In the genomic region with DNA sequence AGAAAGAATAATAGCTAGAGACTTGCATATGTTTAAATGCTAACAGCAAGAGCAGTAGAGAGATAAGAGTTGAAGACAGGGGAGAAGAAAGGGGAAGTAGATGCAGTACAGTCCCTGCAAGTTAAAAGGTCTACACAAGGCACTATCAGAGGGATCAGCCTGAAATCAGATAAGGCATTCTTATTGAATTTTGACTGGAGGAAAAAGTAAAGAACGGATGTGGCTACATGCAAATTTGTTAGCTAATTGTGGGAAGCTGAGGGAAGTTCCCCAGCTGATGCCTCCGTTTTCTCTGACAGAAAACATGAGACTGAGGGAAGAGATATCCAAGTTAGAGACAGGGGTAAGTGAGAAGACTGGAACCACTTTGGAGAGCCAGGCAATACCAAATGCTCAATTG, we compare ENCODE assay signal across 9 cellular contexts. TPM values are rescaled to one million over a fixed set of nuclear protein-coding genes. Genes with fewer than 3 reads are reported as not detected.
DNase-seq lines count a peak whose midpoint lies in the region; ATAC-seq, FAIRE-seq and TF ChIP-seq lines count a peak whose summit lies in the region.
"Had no signal": no experiment of that assay in that cellular context is flagged by ENCODE, and none has a peak within 500 bp of the region (broad histone marks: within the 10 kb centered on the region; RNA-seq: fewer than 3 reads in every experiment).

No MANE protein-coding gene starts in this region.

- H3K9me3 ChIP-seq in K562 (replicated peaks; ENCODE audit: control insufficient read depth, insufficient read depth, low read depth, low read length), result no peaks in the 10 kb centered on the region

- peak overlapping the region; percentile 6; the same call in 1 of the 2 replicates for H3K4me2 ChIP-seq in K562 (ENCODE audit: insufficient read depth, low read length)

- 2% methylated on average over 2 of the region's 2 CpGs for WGBS in K562 (ENCODE audit: insufficient coverage, low coverage, missing lambda C conversion rate)

- FAIRE-seq in GM12891 (lab: Jason Lieb, UNC) (peak; percentile 88), K562 (lab: Jason Lieb, UNC) (no peak)

- CTCF ChIA-PET in K562 (lab: Yijun Ruan, JAX; ENCODE audit: low intra/inter-chr PET ratio), result no interaction called here
- CTCF ChIA-PET in RWPE1 (lab: Yijun Ruan, JAX), result interaction anchor here (0.7 kb wide), 1 partner anchor 1042 kb away, joined by 3 read pairs; no protein-coding TSS in a partner anchor

- TF ChIP-seq POLR2A in GM12891 (IDR thresholded peaks at IDR 0.05; ENCODE audit: low read depth, low read length) (no peak), K562 (conservative IDR thresholded peaks at IDR 0.05) (no peak)

- TF ChIP-seq CTCF in K562 (IDR thresholded peaks at IDR 0.05 in 2 of 3, conservative IDR thresholded peaks at IDR 0.05 in 1 of 3; ENCODE audit: insufficient read depth in 2 of 3, low read depth in 1 of 3, low read length in 3 of 3) (no peak; a peak in 1 of 6 replicates), RWPE1 (conservative IDR thresholded peaks at IDR 0.05; ENCODE audit: low read depth) (no peak)

- no peak overlapping the region for H3K4me3 ChIP-seq in K562
- H3K4me3 ChIP-seq: GM23248 had no signal

- H3K4me1 ChIP-seq in K562 (replicated peaks in 1 of 2; ENCODE audit: control insufficient read depth in 2 of 2, insufficient read depth in 2 of 2, low read length in 2 of 2), result peaks cover 23 to 65% of the 10 kb centered on the region in 2 experiments

- intact Hi-C loops in K562 (cut with micrococcal nuclease), result loop anchor here (10.0 kb wide), 1 partner anchor 1217 kb away; a partner anchor contains a TSS

- no peak overlapping the region for H2AFZ ChIP-seq in K562 (ENCODE audit: low read depth, low read length)
- H2AFZ ChIP-seq: GM23248 had no signal

- POLR2A ChIA-PET in K562 (lab: Yijun Ruan, JAX) (interaction anchor here (1.1 to 1.5 kb wide), 4 partner anchors 13 to 71 kb away, joined by 3 to 9 read pairs (median 4); a partner anchor contains a TSS), RWPE1 (lab: Yijun Ruan, JAX; ENCODE audit: low non-redundant PET) (no interaction called here)

- ATAC-seq in GM21423 (IDR thresholded peaks at IDR 0.05; ENCODE audit: unreplicated experiment), result peak; percentile 89
- peak; percentile 87 for ATAC-seq in HG03565 (IDR thresholded peaks at IDR 0.05; ENCODE audit: unreplicated experiment)
- peak; percentile 77 for ATAC-seq in K562

- TF ChIP-seq EP300 in K562 (IDR thresholded peaks at IDR 0.05; ENCODE audit: low read length), result peak; percentile 74

- H3K9me1 ChIP-seq in K562 (ENCODE audit: control insufficient read depth, insufficient read depth, low read length), result no peaks in the 10 kb centered on the region

- no TSS peak for BruUV-seq in K562 (replicated peaks; lab: Mats Ljungman, UMichigan)

- H3K36me3 ChIP-seq in K562 (ENCODE audit: control insufficient read depth, insufficient read depth, low read length), result no peaks in the 10 kb centered on the region

- H3K27ac ChIP-seq in K562 (ENCODE audit: extremely low read depth, low read depth, low read length) (peak overlapping the region; percentile 27; the same call in 2 of the 3 replicates), RWPE1 (no peak overlapping the region)
- H3K27ac ChIP-seq: GM23248 had no signal

- H3K79me2 ChIP-seq in K562 (ENCODE audit: control insufficient read depth, insufficient read depth, low read length), result peaks cover 4% of the 10 kb centered on the region; the same call in 2 of the 3 replicates

- H3K9ac ChIP-seq in K562 (ENCODE audit: insufficient read depth in 1 of 2, low read depth in 2 of 2, low read length in 2 of 2), result no peak overlapping the region
- H3K9ac ChIP-seq: GM23248 had no signal

- no peaks in the 10 kb centered on the region for H4K20me1 ChIP-seq in K562 (replicated peaks; ENCODE audit: control insufficient read depth, insufficient read depth, low read length)

- DNase-seq in GM12891 (ENCODE audit: insufficient read length, low spot score), result no peak
- DNase-seq in K562 (ENCODE audit: extremely low read depth in 1 of 4, low spot score in 3 of 4), result peak in 2 of 4 experiments; percentile 53 to 67
- DNase-seq in RWPE1 (ENCODE audit: low spot score), result no peak
- no peak for DNase-seq in NCI-H2227 (lab: John Stamatoyannopoulos, UW; ENCODE audit: unreplicated experiment)
- no peak for DNase-seq in activated T-cell treated with anti-CD3 and anti-CD28 coated beads for 4 hours
- DNase-seq in AG08396 (ENCODE audit: low spot score), result no peak
- DNase-seq: GM23248 had no signal

- in situ Hi-C loops in K562 (cut with MboI), result no loop called here

- TF ChIP-seq RAD21 in K562 (CRISPR knock-in tag; conservative IDR thresholded peaks at IDR 0.05 in 1 of 2, IDR thresholded peaks at IDR 0.05 in 1 of 2), result peak; percentile 25 to 33; a peak in 1 of 4 replicates

- no peaks in the 10 kb centered on the region for H3K27me3 ChIP-seq in K562 (ENCODE audit: control insufficient read depth in 2 of 2, insufficient read depth in 2 of 2, low read length in 2 of 2)

TF ChIP-seq in GM12891, 5 proteins besides CTCF, POLR2A, EP300 and RAD21:
- no peak for TF ChIP-seq PAX5 (IDR thresholded peaks at IDR 0.05; ENCODE audit: insufficient read depth, low read length, severe bottlenecking)
- TF ChIP-seq SPI1 (IDR thresholded peaks at IDR 0.05; ENCODE audit: low read depth, low read length), result peak; percentile 69
- TF ChIP-seq TAF1 (IDR thresholded peaks at IDR 0.05; ENCODE audit: low read depth, low read length), result no peak
- no peak for TF ChIP-seq POLR2AphosphoS5 (IDR thresholded peaks at IDR 0.05; ENCODE audit: low read depth, low read length)
- peak; percentile 95 for TF ChIP-seq POU2F2 (IDR thresholded peaks at IDR 0.05; ENCODE audit: low read depth, low read length)
TF ChIP-seq in GM12891: peak in this region for 2.

TF ChIP-seq in K562, 482 proteins besides CTCF, POLR2A, EP300 and RAD21 (continues in another document):
- TF ChIP-seq BCOR (IDR thresholded peaks at IDR 0.05) (peak; percentile 62; the same call in 1 of the 2 replicates), STAT5A (IDR thresholded peaks at IDR 0.05; ENCODE audit: borderline replicate concordance, low read length) (peak; percentile 18; the same call in 1 of the 2 replicates), HIVEP1 (CRISPR knock-in tag; IDR thresholded peaks at IDR 0.05) (no peak), KDM2B (CRISPR knock-in tag; IDR thresholded peaks at IDR 0.05) (no peak), BACH1 (tag; IDR thresholded peaks at IDR 0.05) (0 out of 2 replicates have a peak, but pooled peaks have one; percentile 21), XRCC4 (IDR thresholded peaks at IDR 0.05; ENCODE audit: extremely low read depth, insufficient read depth, insufficient read length) (no peak), DIDO1 (tag; IDR thresholded peaks at IDR 0.05; ENCODE audit: low read depth) (no peak)
- TF ChIP-seq, protein P1, sequence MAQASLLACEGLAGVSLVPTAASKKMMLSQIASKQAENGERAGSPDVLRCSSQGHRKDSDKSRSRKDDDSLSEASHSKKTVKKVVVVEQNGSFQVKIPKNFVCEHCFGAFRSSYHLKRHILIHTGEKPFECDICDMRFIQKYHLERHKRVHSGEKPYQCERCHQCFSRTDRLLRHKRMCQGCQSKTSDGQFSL (CRISPR knock-in tag; IDR thresholded peaks at IDR 0.05), result no peak
- TF ChIP-seq, protein P1 (tag; IDR thresholded peaks at IDR 0.05), result no peak

RNA-seq across cellular contexts. Expression of a gene that starts 12.9 kb away (rescaled TPM):
- polyA plus RNA-seq in GM12891 (2012; ENCODE audit: low read depth, missing spikeins), result 6.8 TPM
- 221 and 302 TPM in 2 replicates for total RNA-seq in K562 (2011; cell fraction: chromatin; rRNA removed; ENCODE audit: low replicate concordance)
- 117 and 137 TPM in 2 replicates for total RNA-seq in K562 (2011; cell fraction: nucleolus; rRNA removed)
- 147 and 234 TPM in 2 replicates for total RNA-seq in K562 (2011; cell fraction: nucleoplasm; rRNA removed)
- total RNA-seq in K562 (2014; rRNA removed) (107 and 112 TPM in 2 replicates), K562 (2014; rRNA removed; fragmentation: Illumina TruSeq; extraction: Trizol) (142 and 164 TPM in 2 replicates), K562 (2015; rRNA removed; fragmentation: Illumina TruSeq; extraction: Trizol) (133 and 143 TPM in 2 replicates), K562 (2021) (124 and 142 TPM in 2 replicates)
- polyA plus RNA-seq in K562 (2011; rRNA removed) (128 and 166 TPM in 2 replicates), K562 (2014; fragmentation: Illumina TruSeq; extraction: Trizol) (111 and 115 TPM in 2 replicates), K562 (2014; fragmentation: Nextera tagmentation; extraction: Ambion mirVana) (10 to 100 TPM; 39.7 to 53.0 TPM), K562 (2014; rRNA removed) (78.4 and 81.2 TPM in 2 replicates)
- 180 and 257 TPM in 2 replicates for polyA plus RNA-seq in K562 (2011; cell fraction: cytosol; rRNA removed)
- 207 and 234 TPM in 2 replicates for polyA plus RNA-seq in K562 (2011; cell fraction: nucleus; rRNA removed)
- polyA plus RNA-seq in K562 (2012), result 73.9 and 97.8 TPM in 2 replicates
- polyA minus RNA-seq in K562 (2011; rRNA and poly(A)+ RNA removed), result 373 and 438 TPM in 2 replicates
- polyA minus RNA-seq in K562 (2011; cell fraction: cytosol; rRNA and poly(A)+ RNA removed), result 200 and 263 TPM in 2 replicates
- 246 and 302 TPM in 2 replicates for polyA minus RNA-seq in K562 (2011; cell fraction: nucleus; rRNA and poly(A)+ RNA removed)

RNA-seq across cellular contexts. Expression of a gene that starts 35.4 kb away (rescaled TPM):
- polyA plus RNA-seq in GM12891 (2012; ENCODE audit: low read depth, missing spikeins), result 0.69 TPM
- not detected in 2 replicates for total RNA-seq in K562 (2011; cell fraction: chromatin; rRNA removed; ENCODE audit: low replicate concordance)
- not detected in 2 replicates for total RNA-seq in K562 (2011; cell fraction: nucleolus; rRNA removed)
- total RNA-seq in K562 (2011; cell fraction: nucleoplasm; rRNA removed), result not detected in 2 replicates
- total RNA-seq in K562 (2014; rRNA removed) (0.24 TPM in 1 of 2 replicates, not detected in the other), K562 (2014; rRNA removed; fragmentation: Illumina TruSeq; extraction: Trizol) (not detected in 2 replicates), K562 (2015; rRNA removed; fragmentation: Illumina TruSeq; extraction: Trizol) (0.40 TPM in 1 of 2 replicates, not detected in the other), K562 (2021) (0.11 TPM in 1 of 2 replicates, not detected in the other)
- polyA plus RNA-seq in K562 (2011; rRNA removed) (0.28 and 0.38 TPM in 2 replicates), K562 (2014; fragmentation: Illumina TruSeq; extraction: Trizol) (0.16 TPM in 1 of 2 replicates, not detected in the other), K562 (2014; fragmentation: Nextera tagmentation; extraction: Ambion mirVana) (1 to 10 TPM; 3.4 to 5.5 TPM), K562 (2014; rRNA removed) (0.05 and 0.16 TPM in 2 replicates)
- 0.09 TPM in 1 of 2 replicates, not detected in the other for polyA plus RNA-seq in K562 (2011; cell fraction: cytosol; rRNA removed)
- 0.14 and 0.24 TPM in 2 replicates for polyA plus RNA-seq in K562 (2011; cell fraction: nucleus; rRNA removed)
- 1.6 and 1.8 TPM in 2 replicates for polyA plus RNA-seq in K562 (2012)
- 0.18 TPM in 1 of 2 replicates, not detected in the other for polyA minus RNA-seq in K562 (2011; rRNA and poly(A)+ RNA removed)
- not detected in 2 replicates for polyA minus RNA-seq in K562 (2011; cell fraction: cytosol; rRNA and poly(A)+ RNA removed)
- not detected in 2 replicates for polyA minus RNA-seq in K562 (2011; cell fraction: nucleus; rRNA and poly(A)+ RNA removed)
